ENCODE assay signal across 1 cellular context in genomic region chr1:42962641-42963377, GRCh38.
TF ChIP-seq lines count a peak whose summit lies in the region.

No MANE protein-coding gene starts in this region.

TF ChIP-seq in K562, 482 proteins besides CTCF, POLR2A, EP300 and RAD21 (continued from another document and continues in another):
- TF ChIP-seq CHD7 (IDR thresholded peaks at IDR 0.05; ENCODE audit: low read depth, low read length) (no peak), USF2 (CRISPR knock-in tag; IDR thresholded peaks at IDR 0.05) (no peak), ETS1 (conservative IDR thresholded peaks at IDR 0.05; ENCODE audit: control insufficient read depth, low read depth, low read length) (peak; percentile 79), LEF1 (IDR thresholded peaks at IDR 0.05) (peak; percentile 59), NCOA1 (IDR thresholded peaks at IDR 0.05; ENCODE audit: low read depth) (peak; percentile 87; the same call in 1 of the 2 replicates), ZNF12 (CRISPR knock-in tag; IDR thresholded peaks at IDR 0.05) (no peak), CAMTA2 (CRISPR knock-in tag; conservative IDR thresholded peaks at IDR 0.05) (no peak), NFATC3 (IDR thresholded peaks at IDR 0.05) (0 out of 2 replicates have a peak, but pooled peaks have one; percentile 14), ZNF134 (CRISPR knock-in tag; conservative IDR thresholded peaks at IDR 0.05) (no peak), TAL1 (IDR thresholded peaks at IDR 0.05) (peak; percentile 99), ZNF583 (CRISPR knock-in tag; IDR thresholded peaks at IDR 0.05) (0 out of 2 replicates have a peak, but pooled peaks have one; percentile 32), ZBTB7A (IDR thresholded peaks at IDR 0.05; ENCODE audit: borderline replicate concordance, control insufficient read depth, low read depth, low read length) (peak; percentile 83), FOSL1 (tag; conservative IDR thresholded peaks at IDR 0.05) (no peak), CBFA2T3 (IDR thresholded peaks at IDR 0.05) (peak; percentile 99), NR1H2 (CRISPR knock-in tag; IDR thresholded peaks at IDR 0.05) (no peak), ZBTB17 (CRISPR knock-in tag; IDR thresholded peaks at IDR 0.05) (0 out of 2 replicates have a peak, but pooled peaks have one; percentile 10), MTA3 (IDR thresholded peaks at IDR 0.05; ENCODE audit: borderline replicate concordance) (no peak; the same call in 1 of the 2 replicates), ZNF592 (IDR thresholded peaks at IDR 0.05) (peak; percentile 66), TCFL5 (CRISPR knock-in tag; conservative IDR thresholded peaks at IDR 0.05) (no peak), CREB1 (IDR thresholded peaks at IDR 0.05) (peak; percentile 58), CREB1 (CRISPR knock-in tag; IDR thresholded peaks at IDR 0.05) (no peak), IFI16 (CRISPR knock-in tag; IDR thresholded peaks at IDR 0.05) (no peak), TARDBP (IDR thresholded peaks at IDR 0.05) (peak; percentile 68; the same call in 1 of the 2 replicates), NFXL1 (CRISPR knock-in tag; IDR thresholded peaks at IDR 0.05) (no peak), ADNP (tag; IDR thresholded peaks at IDR 0.05) (no peak), POLR2AphosphoS5 (IDR thresholded peaks at IDR 0.05; ENCODE audit: control insufficient read depth, insufficient read depth, low read depth, low read length) (peak; percentile 97), BACH1 (tag; IDR thresholded peaks at IDR 0.05) (peak; percentile 65; the same call in 1 of the 2 replicates), SAP30 (IDR thresholded peaks at IDR 0.05; ENCODE audit: borderline replicate concordance, insufficient read depth, low read depth, low read length, poor library complexity, severe bottlenecking) (no peak), MLX (CRISPR knock-in tag; conservative IDR thresholded peaks at IDR 0.05) (no peak), RBM25 (IDR thresholded peaks at IDR 0.05; ENCODE audit: low read depth, low read length, severe bottlenecking) (no peak), ARID2 (IDR thresholded peaks at IDR 0.05) (no peak), HNRNPK (IDR thresholded peaks at IDR 0.05; ENCODE audit: low read depth, low read length, poor library complexity, severe bottlenecking) (no peak)
- TF ChIP-seq, protein P1, sequence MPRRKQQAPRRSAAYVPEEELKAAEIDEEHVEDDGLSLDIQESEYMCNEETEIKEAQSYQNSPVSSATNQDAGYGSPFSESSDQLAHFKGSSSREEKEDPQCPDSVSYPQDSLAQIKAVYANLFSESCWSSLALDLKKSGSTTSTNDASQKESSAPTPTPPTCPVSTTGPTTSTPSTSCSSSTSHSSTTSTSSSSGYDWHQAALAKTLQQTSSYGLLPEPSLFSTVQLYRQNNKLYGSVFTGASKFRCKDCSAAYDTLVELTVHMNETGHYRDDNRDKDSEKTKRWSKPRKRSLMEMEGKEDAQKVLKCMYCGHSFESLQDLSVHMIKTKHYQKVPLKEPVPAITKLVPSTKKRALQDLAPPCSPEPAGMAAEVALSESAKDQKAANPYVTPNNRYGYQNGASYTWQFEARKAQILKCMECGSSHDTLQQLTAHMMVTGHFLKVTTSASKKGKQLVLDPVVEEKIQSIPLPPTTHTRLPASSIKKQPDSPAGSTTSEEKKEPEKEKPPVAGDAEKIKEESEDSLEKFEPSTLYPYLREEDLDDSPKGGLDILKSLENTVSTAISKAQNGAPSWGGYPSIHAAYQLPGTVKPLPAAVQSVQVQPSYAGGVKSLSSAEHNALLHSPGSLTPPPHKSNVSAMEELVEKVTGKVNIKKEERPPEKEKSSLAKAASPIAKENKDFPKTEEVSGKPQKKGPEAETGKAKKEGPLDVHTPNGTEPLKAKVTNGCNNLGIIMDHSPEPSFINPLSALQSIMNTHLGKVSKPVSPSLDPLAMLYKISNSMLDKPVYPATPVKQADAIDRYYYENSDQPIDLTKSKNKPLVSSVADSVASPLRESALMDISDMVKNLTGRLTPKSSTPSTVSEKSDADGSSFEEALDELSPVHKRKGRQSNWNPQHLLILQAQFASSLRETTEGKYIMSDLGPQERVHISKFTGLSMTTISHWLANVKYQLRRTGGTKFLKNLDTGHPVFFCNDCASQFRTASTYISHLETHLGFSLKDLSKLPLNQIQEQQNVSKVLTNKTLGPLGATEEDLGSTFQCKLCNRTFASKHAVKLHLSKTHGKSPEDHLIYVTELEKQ (CRISPR knock-in tag; IDR thresholded peaks at IDR 0.05), result no peak
- TF ChIP-seq, protein P2, sequence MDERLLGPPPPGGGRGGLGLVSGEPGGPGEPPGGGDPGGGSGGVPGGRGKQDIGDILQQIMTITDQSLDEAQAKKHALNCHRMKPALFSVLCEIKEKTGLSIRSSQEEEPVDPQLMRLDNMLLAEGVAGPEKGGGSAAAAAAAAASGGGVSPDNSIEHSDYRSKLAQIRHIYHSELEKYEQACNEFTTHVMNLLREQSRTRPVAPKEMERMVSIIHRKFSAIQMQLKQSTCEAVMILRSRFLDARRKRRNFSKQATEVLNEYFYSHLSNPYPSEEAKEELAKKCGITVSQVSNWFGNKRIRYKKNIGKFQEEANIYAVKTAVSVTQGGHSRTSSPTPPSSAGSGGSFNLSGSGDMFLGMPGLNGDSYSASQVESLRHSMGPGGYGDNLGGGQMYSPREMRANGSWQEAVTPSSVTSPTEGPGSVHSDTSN (CRISPR knock-in tag; IDR thresholded peaks at IDR 0.05; ENCODE audit: low read depth), result no peak
- TF ChIP-seq, protein P2 (tag; conservative IDR thresholded peaks at IDR 0.05; ENCODE audit: low read depth), result no peak
